Comparison of ENCODE assay signal across 10 cellular contexts in the genomic region with DNA sequence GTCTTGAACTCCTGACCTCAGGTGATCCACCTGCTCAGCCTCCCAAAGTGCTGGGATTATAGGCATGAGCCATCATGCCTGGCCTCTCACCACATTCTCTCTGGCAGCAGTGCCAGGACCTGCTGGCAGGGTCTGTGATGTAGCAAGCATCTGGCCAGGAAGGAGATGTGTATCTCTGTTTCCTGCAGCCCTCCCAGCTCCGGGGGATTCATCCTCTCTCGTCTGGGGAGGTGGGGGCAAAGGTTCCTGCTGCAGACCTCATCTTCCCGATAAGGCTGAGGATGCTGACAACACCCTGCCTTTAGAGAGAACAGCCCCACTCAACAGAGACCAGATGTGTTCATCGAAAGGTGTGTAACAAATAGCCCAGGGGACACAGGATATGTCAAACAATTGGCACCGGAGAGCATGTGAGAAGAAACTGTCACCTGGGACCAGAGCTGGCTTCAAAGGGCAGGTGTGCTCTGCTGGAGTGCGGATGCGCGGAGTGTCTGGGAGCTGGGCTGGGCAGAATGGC. TPM values are rescaled to one million over a fixed set of nuclear protein-coding genes. Genes with fewer than 3 reads are reported as not detected.
DNase-seq lines count a peak whose midpoint lies in the region; ATAC-seq and TF ChIP-seq lines count a peak whose summit lies in the region.
"Had no signal": no experiment of that assay in that cellular context is flagged by ENCODE, and none has a peak within 500 bp of the region (broad histone marks: within the 10 kb centered on the region; RNA-seq: fewer than 3 reads in every experiment).

No MANE protein-coding gene starts in this region.

- no peak overlapping the region for H3K27ac Mint-ChIP-seq in Caco-2 (ENCODE audit: unreplicated experiment)
- no peak overlapping the region for H3K27ac Mint-ChIP-seq in activated T-helper 17 cell treated with anti-CD3 and anti-CD28 coated beads, Interleukin-2, amount 50 U/mL, for 72 hours

- H3K27ac ChIP-seq in BLaER1, result peak overlapping the region; percentile 99
- H3K27ac ChIP-seq: GM23248, left lung, vagina had no signal

- H3K27me3 ChIP-seq in BLaER1 (no peaks in the 10 kb centered on the region), Caco-2 (replicated peaks; ENCODE audit: control insufficient read depth, insufficient read depth, low read length) (no peaks in the 10 kb centered on the region)
- H3K27me3 ChIP-seq: vagina had no signal

- DNase-seq in Caco-2, result no peak
- peak; percentile 69 for DNase-seq in NCI-H345 (lab: John Stamatoyannopoulos, UW)
- no peak for DNase-seq in effector CD8-positive, alpha-beta T cell (lab: John Stamatoyannopoulos, UW)
- no peak for DNase-seq in left ventricle myocardium superior

- intact Hi-C loops in Caco-2 (cut with micrococcal nuclease; ENCODE audit: unreplicated experiment), result loop anchor here (1.0 to 5.0 kb wide), 4 partner anchors 36 to 409 kb away; no protein-coding TSS in a partner anchor
- intact Hi-C loops in left ventricle myocardium superior (cut with micrococcal nuclease), result loop anchor here (5.0 kb wide), 1 partner anchor 161 kb away; no protein-coding TSS in a partner anchor

- POLR2A ChIA-PET in Caco-2 (lab: Charles Lee), result no interaction called here

- H3K9me3 ChIP-seq in BLaER1 (no peaks in the 10 kb centered on the region), Caco-2 (no peaks in the 10 kb centered on the region)
- H3K9me3 ChIP-seq: left lung, vagina had no signal

- no peaks in the 10 kb centered on the region; the same call in 1 of the 2 replicates for H4K20me1 ChIP-seq in BLaER1

- H3K4me1 Mint-ChIP-seq in Caco-2 (ENCODE audit: low read depth, unreplicated experiment), result peaks cover 13% of the 10 kb centered on the region
- peaks cover 18% of the 10 kb centered on the region for H3K4me1 Mint-ChIP-seq in activated T-helper 17 cell treated with anti-CD3 and anti-CD28 coated beads, Interleukin-2, amount 50 U/mL, for 72 hours

- no peaks in the 10 kb centered on the region for H3K9me3 Mint-ChIP-seq in Caco-2 (ENCODE audit: unreplicated experiment)
- H3K9me3 Mint-ChIP-seq in activated T-helper 17 cell treated with anti-CD3 and anti-CD28 coated beads, Interleukin-2, amount 50 U/mL, for 72 hours, result no peaks in the 10 kb centered on the region

- CTCF ChIA-PET in Caco-2 (lab: Charles Lee), result interaction anchor here (0.5 to 1.2 kb wide), 3 partner anchors 15 to 169 kb away, joined by 3 to 4 read pairs (median 3); no protein-coding TSS in a partner anchor

- H3K9ac ChIP-seq in BLaER1, result peak overlapping the region; percentile 81
- H3K9ac ChIP-seq: GM23248 had no signal

- H3K4me1 ChIP-seq in BLaER1, result peaks cover 94% of the 10 kb centered on the region
- H3K4me1 ChIP-seq in Caco-2, result peaks cover 8% of the 10 kb centered on the region

- H3K36me3 ChIP-seq in BLaER1 (peaks cover 14% of the 10 kb centered on the region), Caco-2 (ENCODE audit: control insufficient read depth, insufficient read depth, low read length) (0 out of 2 replicates have a peak, but pooled peaks cover 1% of the 10 kb centered on the region)
- H3K36me3 ChIP-seq: vagina had no signal

- peak overlapping the region; percentile 66 for H3K4me3 ChIP-seq in BLaER1
- no peak overlapping the region for H3K4me3 ChIP-seq in Caco-2 (ENCODE audit: low read depth, low read length)
- H3K4me3 ChIP-seq: left lung, vagina had no signal

- no TSS peak for BruUV-seq in Caco-2 (replicated peaks; lab: Mats Ljungman, UMichigan)

- H3K36me3 Mint-ChIP-seq in Caco-2 (ENCODE audit: insufficient read depth, unreplicated experiment), result peaks cover 30% of the 10 kb centered on the region
- H3K36me3 Mint-ChIP-seq in activated T-helper 17 cell treated with anti-CD3 and anti-CD28 coated beads, Interleukin-2, amount 50 U/mL, for 72 hours (ENCODE audit: low read depth), result peaks cover 26% of the 10 kb centered on the region

- no peak for ATAC-seq in activated T-helper 17 cell treated with anti-CD3 and anti-CD28 coated beads, Interleukin-2, amount 50 U/mL, for 72 hours (replicated peaks)
- no peak for ATAC-seq in left ventricle myocardium superior
- no peak for ATAC-seq in GM19395 (IDR thresholded peaks at IDR 0.05; ENCODE audit: unreplicated experiment)

- H3K27me3 Mint-ChIP-seq in Caco-2 (ENCODE audit: insufficient read depth, unreplicated experiment), result no peaks in the 10 kb centered on the region
- no peaks in the 10 kb centered on the region for H3K27me3 Mint-ChIP-seq in activated T-helper 17 cell treated with anti-CD3 and anti-CD28 coated beads, Interleukin-2, amount 50 U/mL, for 72 hours

- TF ChIP-seq CTCF in Caco-2 (IDR thresholded peaks at IDR 0.05; ENCODE audit: insufficient read depth in 1 of 2, low read depth in 1 of 2, low read length in 1 of 2, severe bottlenecking in 1 of 2, unreplicated experiment in 1 of 2), result no peak

- H3K4me3 Mint-ChIP-seq in Caco-2 (ENCODE audit: unreplicated experiment), result peak overlapping the region; percentile 12
- peak overlapping the region; percentile 47 for H3K4me3 Mint-ChIP-seq in activated T-helper 17 cell treated with anti-CD3 and anti-CD28 coated beads, Interleukin-2, amount 50 U/mL, for 72 hours

- peak overlapping the region; percentile 91 for H3K4me2 ChIP-seq in BLaER1

RNA-seq across cellular contexts. Expression of a gene that starts 54.8 kb away (rescaled TPM):
- total RNA-seq in Caco-2 (2022) (92.0 and 96.1 TPM in 2 replicates), left ventricle myocardium superior (71.4 TPM)
- 10 to 100 TPM; 89.3 to 98.4 TPM for total RNA-seq in activated T-helper 17 cell treated with anti-CD3 and anti-CD28 coated beads, Interleukin-2, amount 50 U/mL, for 72 hours
